In genomic region chr17:58531661-58532554, GRCh38 we compare ENCODE assay signal across 9 cellular contexts. TPM values are rescaled to one million over a fixed set of nuclear protein-coding genes. Genes with fewer than 3 reads are reported as not detected.
A peak's percentile ranks its signal among the peaks of the same experiment; 100 is the strongest.
DNase-seq lines count a peak whose midpoint lies in the region; TF ChIP-seq lines count a peak whose summit lies in the region.
"Had no signal": no experiment of that assay in that cellular context is flagged by ENCODE, and none has a peak within 500 bp of the region (broad histone marks: within the 10 kb centered on the region; RNA-seq: fewer than 3 reads in every experiment).

No MANE protein-coding gene starts in this region.

- H3K9me3 Mint-ChIP-seq in activated CD4-positive, alpha-beta T cell treated with anti-CD3 and anti-CD28 coated beads, Interleukin-2, amount 10 ng/mL, durations not matched to agents 7 days and 5 days = no peaks in the 10 kb centered on the region

- peak overlapping the region in 2 of 3 donors; percentile 54 to 60 for H3K4me3 ChIP-seq in liver (ENCODE audit: low read depth in 1 of 3, low read length in 3 of 3)

- H3K4me1 ChIP-seq in liver (ENCODE audit: control insufficient read depth in 4 of 4, insufficient read depth in 4 of 4, low read length in 3 of 4) = peaks cover 11 to 27% (median 18%) of the 10 kb centered on the region in 4 donors

- no peaks in the 10 kb centered on the region for H3K27me3 ChIP-seq in liver (ENCODE audit: control insufficient read depth in 4 of 4, insufficient read depth in 4 of 4, low read length in 3 of 4)

- no peak for TF ChIP-seq CTCF in liver (IDR thresholded peaks at IDR 0.05; ENCODE audit: low read depth, low read length, missing input control)

- no peak overlapping the region for H3K9ac ChIP-seq in liver (ENCODE audit: low read depth in 1 of 2, low read length in 2 of 2)

- H3K36me3 ChIP-seq in liver (ENCODE audit: control insufficient read depth in 4 of 4, insufficient read depth in 3 of 4, low read depth in 1 of 4, low read length in 3 of 4) = no peaks in the 10 kb centered on the region

- peak overlapping the region; percentile 50 to 61 for H3K27ac ChIP-seq in liver (ENCODE audit: low read depth in 1 of 2, low read length in 2 of 2)
- H3K27ac ChIP-seq: C4-2B had no signal

- TF ChIP-seq RAD21 in liver (IDR thresholded peaks at IDR 0.05) = no peak

- H3K4me3 Mint-ChIP-seq in activated CD4-positive, alpha-beta T cell treated with anti-CD3 and anti-CD28 coated beads, Interleukin-2, amount 10 ng/mL, durations not matched to agents 7 days and 5 days = peak overlapping the region; percentile 51

- WGBS in liver = 4% methylated on average over 82 of the region's 82 CpGs

- H3K4me1 Mint-ChIP-seq in activated CD4-positive, alpha-beta T cell treated with anti-CD3 and anti-CD28 coated beads, Interleukin-2, amount 10 ng/mL, durations not matched to agents 7 days and 5 days = peaks cover 7% of the 10 kb centered on the region

- DNase-seq in NCI-H1436 (lab: John Stamatoyannopoulos, UW) (peak; percentile 61), NCI-H1436 treated with DMSO at 0.1 percent for 48 hours (lab: John Stamatoyannopoulos, UW) (no peak), NCI-H1092 (lab: John Stamatoyannopoulos, UW) (peak; percentile 14), dermis blood vessel endothelial cell (peak; percentile 65), NCI-H2029 treated with DMSO at 0.1 percent for 48 hours (lab: John Stamatoyannopoulos, UW) (no peak)
- DNase-seq in activated CD4-positive, alpha-beta T cell treated with anti-CD3 and anti-CD28 coated beads, Interleukin-2, amount 10 ng/mL, durations not matched to agents 7 days and 5 days = peak; percentile 64
- DNase-seq in stimulated activated CD4-positive, alpha-beta T cell treated with anti-CD3 and anti-CD28 coated beads, Interleukin-4, amount 100 ng/mL, for 1 hour = peak; percentile 67

- CTCF ChIA-PET in activated CD4-positive, alpha-beta T cell treated with anti-CD3 and anti-CD28 coated beads, Interleukin-2, amount 10 ng/mL, durations not matched to agents 7 days and 5 days (lab: Charles Lee) = interaction anchor here (0.6 to 1.6 kb wide), 6 partner anchors 8 to 652 kb away, joined by 3 to 7 read pairs (median 4); no protein-coding TSS in a partner anchor

- no peaks in the 10 kb centered on the region for H3K36me3 Mint-ChIP-seq in activated CD4-positive, alpha-beta T cell treated with anti-CD3 and anti-CD28 coated beads, Interleukin-2, amount 10 ng/mL, durations not matched to agents 7 days and 5 days (ENCODE audit: low read depth)

- peaks cover 43% of the 10 kb centered on the region for H3K27me3 Mint-ChIP-seq in activated CD4-positive, alpha-beta T cell treated with anti-CD3 and anti-CD28 coated beads, Interleukin-2, amount 10 ng/mL, durations not matched to agents 7 days and 5 days

- no peaks in the 10 kb centered on the region for H3K9me3 ChIP-seq in liver (ENCODE audit: control insufficient read depth in 4 of 4, low read length in 3 of 4)

- H3K27ac Mint-ChIP-seq in activated CD4-positive, alpha-beta T cell treated with anti-CD3 and anti-CD28 coated beads, Interleukin-2, amount 10 ng/mL, durations not matched to agents 7 days and 5 days = no peak overlapping the region

- POLR2A ChIA-PET in activated CD4-positive, alpha-beta T cell treated with anti-CD3 and anti-CD28 coated beads, Interleukin-2, amount 10 ng/mL, durations not matched to agents 7 days and 5 days (lab: Charles Lee) = interaction anchor here (1.2 kb wide), 1 partner anchor 100 kb away, joined by 4 read pairs; no protein-coding TSS in a partner anchor

TF ChIP-seq in liver, 16 proteins besides CTCF, POLR2A, EP300 and RAD21:
- no peak for TF ChIP-seq SP1 (IDR thresholded peaks at IDR 0.05)
- TF ChIP-seq HNF4A (conservative IDR thresholded peaks at IDR 0.05) = no peak
- TF ChIP-seq NR2F2 (IDR thresholded peaks at IDR 0.05) = no peak
- TF ChIP-seq REST (IDR thresholded peaks at IDR 0.05) = no peak
- TF ChIP-seq FOXA1 (IDR thresholded peaks at IDR 0.05) = no peak
- TF ChIP-seq YY1 (IDR thresholded peaks at IDR 0.05) = no peak
- no peak for TF ChIP-seq FOXA2 (IDR thresholded peaks at IDR 0.05)
- TF ChIP-seq JUND (IDR thresholded peaks at IDR 0.05) = no peak
- TF ChIP-seq GABPA (IDR thresholded peaks at IDR 0.05 in 1 of 2, conservative IDR thresholded peaks at IDR 0.05 in 1 of 2) = no peak
- TF ChIP-seq HNF4G (IDR thresholded peaks at IDR 0.05) = no peak
- no peak for TF ChIP-seq MAX (IDR thresholded peaks at IDR 0.05)
- TF ChIP-seq EGR1 (IDR thresholded peaks at IDR 0.05; ENCODE audit: low read depth in 2 of 2) = no peak
- TF ChIP-seq TAF1 (conservative IDR thresholded peaks at IDR 0.05) = no peak
- no peak for TF ChIP-seq ATF3 (IDR thresholded peaks at IDR 0.05)
- no peak for TF ChIP-seq ZBTB33 (IDR thresholded peaks at IDR 0.05)

RNA-seq across cellular contexts. Expression of gene MTMR4, which starts 17.5 kb away (rescaled TPM):
- total RNA-seq in activated CD4-positive, alpha-beta T cell treated with anti-CD3 and anti-CD28 coated beads, Interleukin-2, amount 10 ng/mL, durations not matched to agents 7 days and 5 days = 10 to 100 TPM; 48.9 to 55.9 TPM
- total RNA-seq in dermis blood vessel endothelial cell (53.9 and 57.5 TPM in 2 replicates), liver (10 to 100 TPM; 39.8 to 70.1 TPM)
- 10 to 100 TPM; 17.2 to 20.0 TPM for polyA plus RNA-seq in liver

RNA-seq across cellular contexts. Expression of gene HSF5, which starts 43.7 kb away (rescaled TPM):
- under 1 TPM; 0.77 to 0.89 TPM for total RNA-seq in activated CD4-positive, alpha-beta T cell treated with anti-CD3 and anti-CD28 coated beads, Interleukin-2, amount 10 ng/mL, durations not matched to agents 7 days and 5 days
- total RNA-seq in dermis blood vessel endothelial cell (0.05 and 0.17 TPM in 2 replicates), liver (under 1 TPM; 0.09 to 0.17 TPM)
- not detected for polyA plus RNA-seq in liver

Comparison
In these comparisons a context has a peak if more than half of its experiments do, and no peak if none do; other contexts are left out.
1. DNase-seq: peak in NCI-H1436 (single experiment), NCI-H1092 (single experiment), activated CD4-positive, alpha-beta T cell treated with anti-CD3 and anti-CD28 coated beads, Interleukin-2, amount 10 ng/mL, durations not matched to agents 7 days and 5 days (single experiment), dermis blood vessel endothelial cell (single experiment) and stimulated activated CD4-positive, alpha-beta T cell treated with anti-CD3 and anti-CD28 coated beads, Interleukin-4, amount 100 ng/mL, for 1 hour (single experiment); none in NCI-H1436 treated with DMSO at 0.1 percent for 48 hours (single experiment) and NCI-H2029 treated with DMSO at 0.1 percent for 48 hours (single experiment).